ENCODE assay signal across 8 cellular contexts in the genomic region with DNA sequence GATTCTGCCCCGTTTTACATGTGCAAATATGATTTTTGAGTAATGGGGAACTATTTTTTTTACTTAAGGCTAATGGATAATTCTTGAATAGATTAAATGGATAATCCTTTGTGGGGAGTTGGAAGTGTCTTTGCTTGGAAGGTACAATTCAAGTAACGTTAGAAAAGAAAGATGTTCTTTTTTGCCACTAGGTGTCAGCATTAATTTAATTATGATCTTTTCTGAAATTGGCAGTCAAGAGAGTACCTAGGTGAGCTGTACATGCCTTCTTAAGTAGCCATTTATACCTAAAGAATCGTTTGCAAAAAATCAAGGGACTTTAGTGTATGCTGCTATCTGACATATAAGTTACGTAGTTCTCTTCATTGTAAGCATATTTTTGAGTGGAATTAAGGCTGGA. TPM values are rescaled to one million over a fixed set of nuclear protein-coding genes. Genes with fewer than 3 reads are reported as not detected.
DNase-seq lines count a peak whose midpoint lies in the region; ATAC-seq and TF ChIP-seq lines count a peak whose summit lies in the region.

No MANE protein-coding gene starts in this region.

- H3F3A ChIP-seq in DOHH2 (ENCODE audit: control insufficient read depth, insufficient read depth): peaks cover 17% of the 10 kb centered on the region

- no peak for ATAC-seq in HG03039 (IDR thresholded peaks at IDR 0.05; ENCODE audit: unreplicated experiment)

- peaks cover 77% of the 10 kb centered on the region for H3K79me2 ChIP-seq in DOHH2 (ENCODE audit: control insufficient read depth, low read length)

- H3K27me3 Mint-ChIP-seq in T-helper 2 cell treated with Interferon-gamma antibody and Interleukin-4, amounts not matched to agents 5 μg/mL and 100 μg/mL, for 36 hours (ENCODE audit: low read depth): peaks cover 5% of the 10 kb centered on the region

- peaks cover 15% of the 10 kb centered on the region; the same call in 1 of the 2 replicates for H4K20me1 ChIP-seq in DOHH2 (ENCODE audit: control insufficient read depth, insufficient read depth, low read depth, low read length)

- TF ChIP-seq CTCF in DOHH2 (IDR thresholded peaks at IDR 0.05; ENCODE audit: low read depth, low read length, poor library complexity, severe bottlenecking) (peak; percentile 67), fibroblast of the aortic adventitia (IDR thresholded peaks at IDR 0.05; ENCODE audit: insufficient read depth, low read length) (peak; percentile 43), ovary (IDR thresholded peaks at IDR 0.05) (peak in 2 of 3 donors; percentile 50 to 54)

- peaks cover 13% of the 10 kb centered on the region for H3K36me3 Mint-ChIP-seq in T-helper 2 cell treated with Interferon-gamma antibody and Interleukin-4, amounts not matched to agents 5 μg/mL and 100 μg/mL, for 36 hours (ENCODE audit: low read depth)

- peak overlapping the region; percentile 80 for H3K4me2 ChIP-seq in DOHH2 (ENCODE audit: low read length)

- H3K9me2 ChIP-seq in DOHH2 (replicated peaks; ENCODE audit: control insufficient read depth, low read length): no peaks in the 10 kb centered on the region

- peaks cover 24% of the 10 kb centered on the region for H3K4me1 Mint-ChIP-seq in T-helper 2 cell treated with Interferon-gamma antibody and Interleukin-4, amounts not matched to agents 5 μg/mL and 100 μg/mL, for 36 hours (ENCODE audit: low read depth)

- WGBS in ovary, 3 donors: 11 to 16% (median 15%) methylated on average over 4 of the region's 4 CpGs

- peak overlapping the region; percentile 73 for H3K4me3 Mint-ChIP-seq in T-helper 2 cell treated with Interferon-gamma antibody and Interleukin-4, amounts not matched to agents 5 μg/mL and 100 μg/mL, for 36 hours

- DNase-seq in H7 (peak; percentile 46), NCI-H1694 (lab: John Stamatoyannopoulos, UW) (peak; percentile 43), fibroblast of the aortic adventitia (ENCODE audit: low read depth) (peak; percentile 70), ovary (no peak), HK-2 (ENCODE audit: unreplicated experiment) (no peak)
- DNase-seq in T-helper 2 cell treated with Interferon-gamma antibody and Interleukin-4, amounts not matched to agents 5 μg/mL and 100 μg/mL, for 36 hours (ENCODE audit: low spot score): no peak

- no peak for TF ChIP-seq EP300 in ovary (IDR thresholded peaks at IDR 0.05)

- no peaks in the 10 kb centered on the region for H3K9me3 ChIP-seq in DOHH2 (ENCODE audit: control insufficient read depth, insufficient read depth, low read length)
- H3K9me3 ChIP-seq in ovary: no peaks in the 10 kb centered on the region

- H3K36me3 ChIP-seq in DOHH2 (ENCODE audit: control insufficient read depth, low read length) (peaks cover 33% of the 10 kb centered on the region), H7 (replicated peaks; ENCODE audit: control insufficient read depth, insufficient read depth, low read length) (0 out of 2 replicates have a peak, but pooled peaks cover under 1% of the 10 kb centered on the region), ovary (no peaks in the 10 kb centered on the region)

- H3K27me3 ChIP-seq in DOHH2 (ENCODE audit: control insufficient read depth, low read length) (no peaks in the 10 kb centered on the region), H7 (ENCODE audit: control insufficient read depth, insufficient read depth, low read length) (no peaks in the 10 kb centered on the region), ovary (no peaks in the 10 kb centered on the region)

- intact Hi-C loops in ovary (cut with DNase I): loop anchor here in 2 of 4 donors (10.0 kb wide), 2 partner anchors 219 to 339 kb away; a partner anchor contains a TSS

- H3K4me3 ChIP-seq in DOHH2 (ENCODE audit: low read length) (peak overlapping the region; percentile 88), H7 (ENCODE audit: insufficient read depth, low read depth, low read length) (no peak overlapping the region), fibroblast of the aortic adventitia (ENCODE audit: low read depth, low read length) (no peak overlapping the region), ovary (no peak overlapping the region)

- H3K4me1 ChIP-seq in DOHH2 (ENCODE audit: control insufficient read depth, low read length) (peaks cover 29% of the 10 kb centered on the region), ovary (ENCODE audit: insufficient read depth) (peaks cover 1% of the 10 kb centered on the region)

- H3K27ac ChIP-seq in DOHH2 (ENCODE audit: low read depth, low read length) (peak overlapping the region; percentile 70), ovary (no peak overlapping the region)

- no peak for TF ChIP-seq POLR2A in ovary (IDR thresholded peaks at IDR 0.05)

- no peaks in the 10 kb centered on the region for H3K9me3 Mint-ChIP-seq in T-helper 2 cell treated with Interferon-gamma antibody and Interleukin-4, amounts not matched to agents 5 μg/mL and 100 μg/mL, for 36 hours

- H3K27ac Mint-ChIP-seq in T-helper 2 cell treated with Interferon-gamma antibody and Interleukin-4, amounts not matched to agents 5 μg/mL and 100 μg/mL, for 36 hours: peak overlapping the region; percentile 63

RNA-seq across cellular contexts. Expression of a gene that starts 2.2 kb away (rescaled TPM):
- 41.3 and 52.9 TPM in 2 replicates for total RNA-seq in H7 (2014; rRNA removed; shearing (Covaris generic))
- total RNA-seq in fibroblast of the aortic adventitia (ENCODE audit: low replicate concordance) (14.7 and 37.1 TPM in 2 replicates), ovary (10 to 100 TPM; 18.2 to 31.7 (median 27.0) TPM)
- polyA plus RNA-seq in ovary: 10 to 100 TPM; 11.2 to 17.9 TPM

Comparison
In these comparisons a context has a peak if more than half of its experiments do, and no peak if none do; other contexts are left out.
1. DNase-seq: peak in H7 (single experiment), NCI-H1694 (single experiment) and fibroblast of the aortic adventitia (single experiment); none in T-helper 2 cell treated with Interferon-gamma antibody and Interleukin-4, amounts not matched to agents 5 μg/mL and 100 μg/mL, for 36 hours (single experiment), ovary (0 of 5) and HK-2 (single experiment).
2. Peak in every context shown above with its lines, with median percentiles within 50 percentile points of each other: CTCF ChIP-seq.